10 cellular contexts compared by ENCODE assay signal in the genomic region with DNA sequence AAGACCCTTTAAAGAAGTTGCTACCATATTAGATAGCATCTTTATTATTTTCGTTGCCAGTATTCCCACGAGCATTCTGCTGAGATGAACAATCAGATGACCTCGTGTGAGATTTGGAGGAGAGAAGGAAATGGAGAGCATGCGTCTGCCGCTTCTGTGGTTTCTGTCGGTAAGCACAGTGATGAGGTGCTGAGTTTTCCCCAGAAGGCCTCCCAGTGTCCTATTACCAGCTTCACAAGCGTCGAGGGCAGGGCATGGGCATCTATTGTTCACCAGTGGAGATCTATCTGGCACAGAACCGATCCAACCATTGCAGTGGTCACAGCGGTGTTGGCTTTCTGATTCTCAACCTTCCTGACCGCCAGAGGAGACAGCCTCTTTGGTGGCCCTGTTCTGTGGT. TPM values are rescaled to one million over a fixed set of nuclear protein-coding genes. Genes with fewer than 3 reads are reported as not detected.
A peak's percentile ranks its signal among the peaks of the same experiment; 100 is the strongest.
DNase-seq lines count a peak whose midpoint lies in the region; ATAC-seq and TF ChIP-seq lines count a peak whose summit lies in the region.
"Had no signal": no experiment of that assay in that cellular context is flagged by ENCODE, and none has a peak within 500 bp of the region (broad histone marks: within the 10 kb centered on the region; RNA-seq: fewer than 3 reads in every experiment).

No MANE protein-coding gene starts in this region.

- H3K4me1 Mint-ChIP-seq in stimulated activated memory B cell treated with anti-CD40 and anti-IgM and Interleukin-4, amounts not matched to agents 10 μg/mL and 1 μg/mL and 100 μg/mL, for 72 hours = peaks cover 17% of the 10 kb centered on the region

- H3K27me3 Mint-ChIP-seq in stimulated activated memory B cell treated with anti-CD40 and anti-IgM and Interleukin-4, amounts not matched to agents 10 μg/mL and 1 μg/mL and 100 μg/mL, for 72 hours = no peaks in the 10 kb centered on the region

- H3K9me3 Mint-ChIP-seq in stimulated activated memory B cell treated with anti-CD40 and anti-IgM and Interleukin-4, amounts not matched to agents 10 μg/mL and 1 μg/mL and 100 μg/mL, for 72 hours = no peaks in the 10 kb centered on the region

- no peak overlapping the region for H3K4me2 ChIP-seq in SK-N-SH

- DNase-seq in SK-N-SH (no peak), NCI-H2107 (lab: John Stamatoyannopoulos, UW) (peak; percentile 69), epithelial cell of prostate (ENCODE audit: low read depth, low spot score) (no peak), HAP-1 (ENCODE audit: low spot score in 2 of 2) (no peak)
- DNase-seq in stimulated activated CD4-positive, alpha-beta T cell treated with anti-CD3 and anti-CD28 coated beads, Interleukin-4, amount 100 ng/mL, for 24 hours = no peak
- no peak for DNase-seq in activated CD8-positive, alpha-beta memory T cell treated with anti-CD3 and anti-CD28 coated beads for 24 hours
- DNase-seq: NCI-H2081; stimulated activated CD4-positive, alpha-beta T cell treated with anti-CD3 and anti-CD28 coated beads, Interleukin-15, amount 100 ng/mL, for 24 hours had no signal

- no peak overlapping the region for H2AFZ ChIP-seq in SK-N-SH (ENCODE audit: low read depth)

- H3K9ac ChIP-seq in SK-N-SH = no peak overlapping the region

- H3K36me3 ChIP-seq in SK-N-SH (replicated peaks in 1 of 2; ENCODE audit: control insufficient read depth in 1 of 2, insufficient read depth in 2 of 2, low read length in 1 of 2) (peaks cover 0 to 8% of the 10 kb centered on the region in 2 experiments), HAP-1 (replicated peaks) (peaks cover 30% of the 10 kb centered on the region)

- H3K79me2 ChIP-seq in SK-N-SH (ENCODE audit: insufficient read depth) = no peaks in the 10 kb centered on the region

- H3K4me3 ChIP-seq in SK-N-SH (ENCODE audit: low read depth in 2 of 2, low read length in 1 of 2) (no peak overlapping the region), HAP-1 (no peak overlapping the region)

- in situ Hi-C loops in HAP-1 (cut with MboI; ENCODE audit: low sequenced_read_pairs) = no loop called here

- no peaks in the 10 kb centered on the region for H3K9me3 ChIP-seq in SK-N-SH
- H3K9me3 ChIP-seq in HAP-1 = no peaks in the 10 kb centered on the region

- H3K27ac ChIP-seq in SK-N-SH (ENCODE audit: low read depth in 2 of 2, low read length in 1 of 2) (peak overlapping the region; percentile 33 to 54; a peak in 3 of 4 replicates), epithelial cell of prostate (peak overlapping the region; percentile 84)

- H3K27ac Mint-ChIP-seq in stimulated activated memory B cell treated with anti-CD40 and anti-IgM and Interleukin-4, amounts not matched to agents 10 μg/mL and 1 μg/mL and 100 μg/mL, for 72 hours = peak overlapping the region; percentile 80

- peaks cover 27% of the 10 kb centered on the region for H3F3A ChIP-seq in SK-N-SH (replicated peaks; ENCODE audit: insufficient read depth)

- TF ChIP-seq EP300 in SK-N-SH (IDR thresholded peaks at IDR 0.05; ENCODE audit: borderline replicate concordance in 1 of 2, low read depth in 1 of 2, low read length in 1 of 2) = peak in 1 of 2 experiments; percentile 14; a peak in 1 of 4 replicates

- H3K36me3 Mint-ChIP-seq in stimulated activated memory B cell treated with anti-CD40 and anti-IgM and Interleukin-4, amounts not matched to agents 10 μg/mL and 1 μg/mL and 100 μg/mL, for 72 hours = peaks cover 53% of the 10 kb centered on the region

- no peak for TF ChIP-seq RAD21 in SK-N-SH (IDR thresholded peaks at IDR 0.05; ENCODE audit: low read length)

- peaks cover 29 to 44% of the 10 kb centered on the region in 2 experiments for H3K4me1 ChIP-seq in SK-N-SH (ENCODE audit: control insufficient read depth in 1 of 2, insufficient read depth in 2 of 2, low read depth in 1 of 2, low read length in 1 of 2)
- no peaks in the 10 kb centered on the region for H3K4me1 ChIP-seq in HAP-1

- H3K9me2 ChIP-seq in SK-N-SH = no peaks in the 10 kb centered on the region

- H3K27me3 ChIP-seq in SK-N-SH (ENCODE audit: insufficient read depth) = no peaks in the 10 kb centered on the region
- no peaks in the 10 kb centered on the region for H3K27me3 ChIP-seq in HAP-1 (ENCODE audit: low read depth)

- CTCF ChIA-PET in SK-N-SH (lab: Yijun Ruan, JAX) = interaction anchor here (1.5 kb wide), 1 partner anchor 317 kb away, joined by 3 read pairs; a partner anchor contains a TSS

- no peak for TF ChIP-seq CTCF in SK-N-SH (IDR thresholded peaks at IDR 0.05)

- 60% methylated on average over 11 of the region's 11 CpGs for WGBS in SK-N-SH (ENCODE audit: low lambda C conversion rate)

- H4K20me1 ChIP-seq in SK-N-SH (ENCODE audit: insufficient read depth) = no peaks in the 10 kb centered on the region

- H3K4me3 Mint-ChIP-seq in stimulated activated memory B cell treated with anti-CD40 and anti-IgM and Interleukin-4, amounts not matched to agents 10 μg/mL and 1 μg/mL and 100 μg/mL, for 72 hours = no peak overlapping the region

- ATAC-seq in SK-N-SH treated with all-trans-retinoic acid at 6 μM for 48 hours = no peak
- ATAC-seq in stimulated activated memory B cell treated with anti-CD40 and anti-IgM and Interleukin-4, amounts not matched to agents 10 μg/mL and 1 μg/mL and 100 μg/mL, for 72 hours = no peak

- POLR2A ChIA-PET in SK-N-SH (lab: Yijun Ruan, JAX) = interaction anchor here (0.6 kb wide), 1 partner anchor 58 kb away, joined by 3 read pairs; no protein-coding TSS in a partner anchor

TF ChIP-seq in SK-N-SH, 30 proteins besides CTCF, POLR2A, EP300 and RAD21 (continues in another document):
- peak; percentile 27; the same call in 1 of the 2 replicates for TF ChIP-seq GATA2 (CRISPR knock-in tag; IDR thresholded peaks at IDR 0.05)
- TF ChIP-seq ZBTB33 (IDR thresholded peaks at IDR 0.05; ENCODE audit: borderline replicate concordance, low read depth) = 0 out of 2 replicates have a peak, but pooled peaks have one; percentile 21
- TF ChIP-seq, protein P1, sequence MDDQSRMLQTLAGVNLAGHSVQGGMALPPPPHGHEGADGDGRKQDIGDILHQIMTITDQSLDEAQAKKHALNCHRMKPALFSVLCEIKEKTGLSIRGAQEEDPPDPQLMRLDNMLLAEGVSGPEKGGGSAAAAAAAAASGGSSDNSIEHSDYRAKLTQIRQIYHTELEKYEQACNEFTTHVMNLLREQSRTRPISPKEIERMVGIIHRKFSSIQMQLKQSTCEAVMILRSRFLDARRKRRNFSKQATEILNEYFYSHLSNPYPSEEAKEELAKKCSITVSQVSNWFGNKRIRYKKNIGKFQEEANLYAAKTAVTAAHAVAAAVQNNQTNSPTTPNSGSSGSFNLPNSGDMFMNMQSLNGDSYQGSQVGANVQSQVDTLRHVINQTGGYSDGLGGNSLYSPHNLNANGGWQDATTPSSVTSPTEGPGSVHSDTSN (IDR thresholded peaks at IDR 0.05) = 0 out of 2 replicates have a peak, but pooled peaks have one; percentile 15
- TF ChIP-seq TAF1 (IDR thresholded peaks at IDR 0.05; ENCODE audit: borderline replicate concordance, low read depth, low read length) = no peak
- TF ChIP-seq FOSL2 (IDR thresholded peaks at IDR 0.05; ENCODE audit: borderline replicate concordance, low read depth) = no peak

TF ChIP-seq in SK-N-SH treated with all-trans-retinoic acid at 6 μM for 48 hours, 23 proteins besides CTCF, POLR2A, EP300 and RAD21 (continues in another document):
- TF ChIP-seq RARB (CRISPR knock-in tag; IDR thresholded peaks at IDR 0.05) (no peak), ZNF70 (CRISPR knock-in tag; IDR thresholded peaks at IDR 0.05) (no peak), CSDC2 (CRISPR knock-in tag; IDR thresholded peaks at IDR 0.05) (no peak), ARNTL (CRISPR knock-in tag; IDR thresholded peaks at IDR 0.05; ENCODE audit: borderline replicate concordance, low read depth) (no peak), ISL1 (CRISPR knock-in tag; IDR thresholded peaks at IDR 0.05) (no peak), PATZ1 (CRISPR knock-in tag; IDR thresholded peaks at IDR 0.05; ENCODE audit: borderline replicate concordance) (no peak), TCF4 (CRISPR knock-in tag; IDR thresholded peaks at IDR 0.05; ENCODE audit: borderline replicate concordance) (no peak), CSRNP3 (CRISPR knock-in tag; IDR thresholded peaks at IDR 0.05) (no peak), ZNF8 (CRISPR knock-in tag; IDR thresholded peaks at IDR 0.05) (no peak), GLIS3 (CRISPR knock-in tag; IDR thresholded peaks at IDR 0.05) (no peak), BACH2 (CRISPR knock-in tag; IDR thresholded peaks at IDR 0.05; ENCODE audit: borderline replicate concordance) (no peak), ZNF565 (CRISPR knock-in tag; conservative IDR thresholded peaks at IDR 0.05; ENCODE audit: low read depth) (no peak), OSR1 (CRISPR knock-in tag; IDR thresholded peaks at IDR 0.05) (no peak), TOX (CRISPR knock-in tag; IDR thresholded peaks at IDR 0.05; ENCODE audit: borderline replicate concordance) (no peak), ZFP30 (CRISPR knock-in tag; IDR thresholded peaks at IDR 0.05) (no peak)

RNA-seq across cellular contexts. Expression of gene TRAF3IP2, which starts 29.4 kb away (rescaled TPM):
- polyA plus RNA-seq in SK-N-SH (2012; rRNA removed) = 5.5 and 5.6 TPM in 2 replicates
- 6.1 and 8.0 TPM in 2 replicates for polyA plus RNA-seq in SK-N-SH (2012; cell fraction: cytosol; rRNA removed)
- polyA plus RNA-seq in SK-N-SH (2012; cell fraction: nucleus; rRNA removed) = 4.3 and 6.7 TPM in 2 replicates
